In genomic region chr2:216535454-216535995, GRCh38 we compare ENCODE assay signal across 9 cellular contexts. TPM values are rescaled to one million over a fixed set of nuclear protein-coding genes. Genes with fewer than 3 reads are reported as not detected.
DNase-seq lines count a peak whose midpoint lies in the region; ATAC-seq and TF ChIP-seq lines count a peak whose summit lies in the region.
"Had no signal": no experiment of that assay in that cellular context is flagged by ENCODE, and none has a peak within 500 bp of the region (broad histone marks: within the 10 kb centered on the region; RNA-seq: fewer than 3 reads in every experiment).

No MANE protein-coding gene starts in this region.

- H3K27me3 Mint-ChIP-seq in activated T-helper 2 cell treated with anti-CD3 and anti-CD28 coated beads, Interferon-gamma antibody, Interleukin-2, Interleukin-4, amounts not matched to agents 10 μg/mL and 5 μg/mL and 100 μg/mL, durations not matched to agents 14 hours and 24 hours and 36 hours (ENCODE audit: low read depth), result no peaks in the 10 kb centered on the region

- DNase-seq in HS-5 (ENCODE audit: low read depth) (peak; percentile 68), ascending aorta (ENCODE audit: low spot score in 2 of 2) (peak in 1 of 2 donors; percentile 94), right cardiac atrium (peak; percentile 67 to 86 (median 78))
- no peak for DNase-seq in stimulated activated CD4-positive, alpha-beta T cell treated with anti-CD3 and anti-CD28 coated beads, Interleukin-12 subunit alpha, Interleukin-12 subunit beta, amount 100 ng/mL, for 4 hours
- DNase-seq in activated T-helper 2 cell treated with anti-CD3 and anti-CD28 coated beads, Interferon-gamma antibody, Interleukin-2, Interleukin-4, amounts not matched to agents 10 μg/mL and 5 μg/mL and 100 μg/mL, durations not matched to agents 14 hours and 24 hours and 36 hours (ENCODE audit: low spot score), result no peak
- DNase-seq: NCI-H526 had no signal

- H3K27me3 ChIP-seq in ascending aorta (no peaks in the 10 kb centered on the region), right cardiac atrium (ENCODE audit: control insufficient read depth, insufficient read depth) (no peaks in the 10 kb centered on the region)

- H3K9me3 ChIP-seq in ascending aorta (no peaks in the 10 kb centered on the region), right cardiac atrium (ENCODE audit: control insufficient read depth, low read length) (no peaks in the 10 kb centered on the region)

- no peaks in the 10 kb centered on the region for H3K36me3 ChIP-seq in ascending aorta

- no peaks in the 10 kb centered on the region for H3K36me3 Mint-ChIP-seq in activated T-helper 2 cell treated with anti-CD3 and anti-CD28 coated beads, Interferon-gamma antibody, Interleukin-2, Interleukin-4, amounts not matched to agents 10 μg/mL and 5 μg/mL and 100 μg/mL, durations not matched to agents 14 hours and 24 hours and 36 hours (ENCODE audit: low read depth)

- no peak overlapping the region for H3K4me3 Mint-ChIP-seq in activated T-helper 2 cell treated with anti-CD3 and anti-CD28 coated beads, Interferon-gamma antibody, Interleukin-2, Interleukin-4, amounts not matched to agents 10 μg/mL and 5 μg/mL and 100 μg/mL, durations not matched to agents 14 hours and 24 hours and 36 hours (ENCODE audit: low read depth)

- ATAC-seq in right cardiac atrium (peak; percentile 87 to 88), GM21619 (IDR thresholded peaks at IDR 0.05; ENCODE audit: unreplicated experiment) (no peak), GM21723 (IDR thresholded peaks at IDR 0.05; ENCODE audit: unreplicated experiment) (no peak)

- H3K4me1 ChIP-seq in ascending aorta, result peaks cover 22 to 39% of the 10 kb centered on the region in 2 donors
- peaks cover 25% of the 10 kb centered on the region for H3K4me1 ChIP-seq in right cardiac atrium (ENCODE audit: control insufficient read depth, insufficient read depth, low read length)

- no peak overlapping the region for H3K27ac Mint-ChIP-seq in activated T-helper 2 cell treated with anti-CD3 and anti-CD28 coated beads, Interferon-gamma antibody, Interleukin-2, Interleukin-4, amounts not matched to agents 10 μg/mL and 5 μg/mL and 100 μg/mL, durations not matched to agents 14 hours and 24 hours and 36 hours

- H3K4me1 Mint-ChIP-seq in activated T-helper 2 cell treated with anti-CD3 and anti-CD28 coated beads, Interferon-gamma antibody, Interleukin-2, Interleukin-4, amounts not matched to agents 10 μg/mL and 5 μg/mL and 100 μg/mL, durations not matched to agents 14 hours and 24 hours and 36 hours (ENCODE audit: low read depth), result peaks cover 4% of the 10 kb centered on the region

- TF ChIP-seq CTCF in ascending aorta (IDR thresholded peaks at IDR 0.05), result no peak

- no peaks in the 10 kb centered on the region for H3K9me3 Mint-ChIP-seq in activated T-helper 2 cell treated with anti-CD3 and anti-CD28 coated beads, Interferon-gamma antibody, Interleukin-2, Interleukin-4, amounts not matched to agents 10 μg/mL and 5 μg/mL and 100 μg/mL, durations not matched to agents 14 hours and 24 hours and 36 hours

- no peak overlapping the region for H3K4me3 ChIP-seq in ascending aorta
- no peak overlapping the region for H3K4me3 ChIP-seq in right cardiac atrium (ENCODE audit: low read length)
- no peak overlapping the region for H3K4me3 ChIP-seq in skin epidermis

- intact Hi-C loops in ascending aorta (cut with DNase I), result loop anchor here (1.0 to 2.0 kb wide), 3 partner anchors 19 to 101 kb away; no protein-coding TSS in a partner anchor
- intact Hi-C loops in right cardiac atrium (cut with DNase I), result no loop called here
- intact Hi-C loops in activated T-helper 2 cell treated with anti-CD3 and anti-CD28 coated beads, Interferon-gamma antibody, Interleukin-2, Interleukin-4, amounts not matched to agents 10 μg/mL and 5 μg/mL and 100 μg/mL, durations not matched to agents 14 hours and 24 hours and 36 hours (cut with micrococcal nuclease), result no loop called here

- H3K27ac ChIP-seq in ascending aorta, result peak overlapping the region; percentile 91 to 93
- peak overlapping the region; percentile 99 for H3K27ac ChIP-seq in right cardiac atrium (ENCODE audit: low read length)
- peak overlapping the region in 13 of 21 experiments; percentile 10 to 80 (median 50) for H3K27ac ChIP-seq in skin epidermis

- WGBS in right cardiac atrium, result 4% methylated on average over 10 of the region's 10 CpGs

RNA-seq across cellular contexts. Expression of gene RPL37A, which starts 36.9 kb away (rescaled TPM):
- 493 TPM for total RNA-seq in ascending aorta
- 1,000 to 10,000 TPM; 1,836 to 2,258 (median 1,899) TPM for total RNA-seq in right cardiac atrium
- polyA plus RNA-seq in right cardiac atrium, result 3,516 TPM
- 3,117 and 3,296 TPM in 2 replicates for total RNA-seq in activated T-helper 2 cell treated with anti-CD3 and anti-CD28 coated beads, Interferon-gamma antibody, Interleukin-2, Interleukin-4, amounts not matched to agents 10 μg/mL and 5 μg/mL and 100 μg/mL, durations not matched to agents 14 hours and 24 hours and 36 hours

Comparison
In these comparisons a context has a peak if more than half of its experiments do, and no peak if none do; other contexts are left out.
1. DNase-seq: peak in HS-5 (single experiment) and right cardiac atrium (3 of 3); none in stimulated activated CD4-positive, alpha-beta T cell treated with anti-CD3 and anti-CD28 coated beads, Interleukin-12 subunit alpha, Interleukin-12 subunit beta, amount 100 ng/mL, for 4 hours (single experiment) and activated T-helper 2 cell treated with anti-CD3 and anti-CD28 coated beads, Interferon-gamma antibody, Interleukin-2, Interleukin-4, amounts not matched to agents 10 μg/mL and 5 μg/mL and 100 μg/mL, durations not matched to agents 14 hours and 24 hours and 36 hours (single experiment).
2. ATAC-seq: peak in right cardiac atrium (2 of 2); none in GM21619 (single experiment) and GM21723 (single experiment).
3. Peak in every context shown above with its lines, with median percentiles within 50 percentile points of each other: H3K27ac ChIP-seq.